In the genomic region with DNA sequence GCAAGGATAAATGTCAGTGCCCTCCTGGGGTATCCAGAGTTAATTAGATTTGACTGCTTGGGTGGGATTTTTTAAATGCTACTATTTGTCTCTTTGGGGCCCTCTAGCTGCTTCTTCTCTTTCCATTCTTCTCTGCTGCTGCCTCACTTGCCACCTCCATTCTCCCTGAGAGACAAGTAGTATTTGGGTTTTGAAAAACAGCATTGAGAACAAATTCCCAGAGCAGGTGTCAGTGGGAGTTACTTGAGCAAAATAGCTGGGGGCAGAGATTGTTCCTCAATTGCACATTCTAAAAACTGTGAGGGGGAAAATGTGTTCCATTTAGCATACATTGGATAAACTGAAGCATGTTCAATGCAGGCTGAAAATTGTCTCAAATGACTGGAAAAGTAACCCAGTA, we compare ENCODE assay signal across 17 cellular contexts.
A peak's percentile ranks its signal among the peaks of the same experiment; 100 is the strongest.
DNase-seq lines count a peak whose midpoint lies in the region; ATAC-seq and TF ChIP-seq lines count a peak whose summit lies in the region.
"Had no signal": no experiment of that assay in that cellular context is flagged by ENCODE, and none has a peak within 500 bp of the region (broad histone marks: within the 10 kb centered on the region; RNA-seq: fewer than 3 reads in every experiment).

No MANE protein-coding gene starts in this region.

- peaks cover 18% of the 10 kb centered on the region for H3K4me1 ChIP-seq in RWPE2 (ENCODE audit: insufficient read depth, poor library complexity, severe bottlenecking)
- H3K4me1 ChIP-seq in foreskin keratinocyte = peaks cover 20% of the 10 kb centered on the region
- no peaks in the 10 kb centered on the region for H3K4me1 ChIP-seq in tibial artery
- H3K4me1 ChIP-seq in testis = no peaks in the 10 kb centered on the region
- H3K4me1 ChIP-seq: BLaER1 treated with 17β-estradiol and CSF1 and Interleukin-3, amounts not matched to agents 10 nM and 100 nM; Caco-2 had no signal

- H3K9me3 ChIP-seq in RWPE2 (ENCODE audit: severe bottlenecking) (no peaks in the 10 kb centered on the region), tibial artery (no peaks in the 10 kb centered on the region), testis (no peaks in the 10 kb centered on the region)
- H3K9me3 ChIP-seq: BLaER1 treated with 17β-estradiol and CSF1 and Interleukin-3, amounts not matched to agents 10 nM and 100 nM; Caco-2 had no signal

- no peak for ATAC-seq in RWPE2 (ENCODE audit: low read depth)
- ATAC-seq in foreskin keratinocyte = no peak
- ATAC-seq: CD8-positive, alpha-beta T cell had no signal

- H3K4me3 ChIP-seq in RWPE2 (ENCODE audit: severe bottlenecking) = no peak overlapping the region
- no peak overlapping the region for H3K4me3 ChIP-seq in tibial artery
- H3K4me3 ChIP-seq in testis = no peak overlapping the region
- H3K4me3 ChIP-seq: BLaER1 treated with 17β-estradiol and CSF1 and Interleukin-3, amounts not matched to agents 10 nM and 100 nM had no signal

- no peaks in the 10 kb centered on the region for H3K27me3 ChIP-seq in RWPE2 (ENCODE audit: insufficient read depth, poor library complexity, severe bottlenecking)
- H3K27me3 ChIP-seq in foreskin keratinocyte = no peaks in the 10 kb centered on the region
- no peaks in the 10 kb centered on the region for H3K27me3 ChIP-seq in tibial artery
- no peaks in the 10 kb centered on the region for H3K27me3 ChIP-seq in testis
- H3K27me3 ChIP-seq: BLaER1 treated with 17β-estradiol and CSF1 and Interleukin-3, amounts not matched to agents 10 nM and 100 nM had no signal

- peak; percentile 40 for DNase-seq in Ammon's horn (ENCODE audit: low spot score)
- DNase-seq in RWPE2 (ENCODE audit: low spot score) = no peak
- no peak for DNase-seq in foreskin keratinocyte
- DNase-seq in putamen (ENCODE audit: low spot score) = peak; percentile 74
- DNase-seq in NCI-H2196 (lab: John Stamatoyannopoulos, UW; ENCODE audit: unreplicated experiment) = no peak
- DNase-seq in tibial artery = no peak
- no peak for DNase-seq in testis
- DNase-seq: 8988T; ACHN; Caco-2; Calu3; CD4-positive, alpha-beta T cell; CD8-positive, alpha-beta T cell; DMS79 treated with DMSO at 0.1 percent for 48 hours; GF-D8 had no signal

- H3K27ac ChIP-seq in RWPE2 (ENCODE audit: poor library complexity, severe bottlenecking) (peak overlapping the region; percentile 77), foreskin keratinocyte (peak overlapping the region; percentile 86), tibial artery (no peak overlapping the region), testis (no peak overlapping the region)
- H3K27ac ChIP-seq: BLaER1 treated with 17β-estradiol and CSF1 and Interleukin-3, amounts not matched to agents 10 nM and 100 nM; C4-2B had no signal

- TF ChIP-seq POLR2A in testis (IDR thresholded peaks at IDR 0.05) = no peak

- no peaks in the 10 kb centered on the region for H3K36me3 ChIP-seq in RWPE2 (ENCODE audit: low read depth)
- H3K36me3 ChIP-seq in tibial artery = no peaks in the 10 kb centered on the region
- H3K36me3 ChIP-seq in testis (ENCODE audit: low read depth, missing control alignments) = no peaks in the 10 kb centered on the region
- H3K36me3 ChIP-seq: BLaER1 treated with 17β-estradiol and CSF1 and Interleukin-3, amounts not matched to agents 10 nM and 100 nM had no signal

- intact Hi-C loops in tibial artery (cut with DNase I; ENCODE audit: low total_unique reads) (loop anchor here (5.0 kb wide), 1 partner anchor 373 kb away; no protein-coding TSS in a partner anchor), testis (cut with DNase I; ENCODE audit: low total_unique reads) (no loop called here)

- TF ChIP-seq CTCF in RWPE2 (IDR thresholded peaks at IDR 0.05; ENCODE audit: poor library complexity, severe bottlenecking) (no peak), foreskin keratinocyte (conservative IDR thresholded peaks at IDR 0.05) (no peak), tibial artery (IDR thresholded peaks at IDR 0.05) (no peak), testis (IDR thresholded peaks at IDR 0.05) (no peak)

Comparison
In these comparisons a context has a peak if more than half of its experiments do, and no peak if none do; other contexts are left out.
1. DNase-seq: peak in Ammon's horn (single experiment) and putamen (single experiment); none in RWPE2 (single experiment), foreskin keratinocyte (0 of 2), NCI-H2196 (single experiment), tibial artery (0 of 2) and testis (single experiment).
2. H3K27ac ChIP-seq: peak in RWPE2 (single experiment) and foreskin keratinocyte (single experiment); none in tibial artery (0 of 2) and testis (0 of 2).